ENCODE assay signal across 31 cellular contexts in the genomic region with DNA sequence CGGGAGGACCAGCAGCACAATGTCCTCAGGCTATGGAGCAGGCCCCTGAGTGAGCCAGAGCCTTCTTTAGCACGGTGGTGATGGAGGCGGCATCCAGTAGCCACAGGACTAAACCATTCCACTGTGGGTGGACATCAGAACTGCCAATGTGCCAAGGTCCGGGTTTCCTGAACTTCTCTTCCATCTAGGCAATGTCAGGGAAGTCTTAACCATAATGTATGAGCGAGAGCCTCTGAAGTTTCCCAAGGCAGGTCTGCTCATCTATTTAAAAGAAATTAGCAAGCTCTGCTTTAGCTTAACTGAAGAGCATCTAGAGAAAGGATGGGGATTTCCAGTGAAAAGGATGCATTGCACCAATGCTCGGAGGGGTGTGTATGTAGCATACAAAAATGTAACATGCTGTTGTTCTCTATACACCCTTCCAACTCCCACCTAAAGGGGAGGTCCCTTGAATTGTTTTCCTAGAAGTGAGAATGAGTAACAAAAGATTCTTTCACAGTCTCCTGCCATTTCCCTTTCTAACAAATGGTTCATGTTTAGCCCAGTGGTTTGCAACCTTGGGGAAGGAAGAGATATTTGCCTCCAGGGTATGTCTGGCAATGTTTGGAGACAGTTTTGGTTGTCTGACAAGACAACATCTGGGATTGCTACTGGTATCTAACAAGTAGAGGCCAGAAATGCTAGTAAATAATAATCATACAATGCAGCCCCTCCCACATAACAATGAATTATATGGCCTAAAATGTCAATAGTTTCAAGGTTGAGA. TPM values are rescaled to one million over a fixed set of nuclear protein-coding genes. Genes with fewer than 3 reads are reported as not detected.
DNase-seq lines count a peak whose midpoint lies in the region; ATAC-seq and TF ChIP-seq lines count a peak whose summit lies in the region.
"Had no signal": no experiment of that assay in that cellular context is flagged by ENCODE, and none has a peak within 500 bp of the region (broad histone marks: within the 10 kb centered on the region; RNA-seq: fewer than 3 reads in every experiment).

No MANE protein-coding gene starts in this region.

- H3K9me3 ChIP-seq in H9 (ENCODE audit: control insufficient read depth, low read depth, low read length) (no peaks in the 10 kb centered on the region), endodermal cell (ENCODE audit: control insufficient read depth, low read length) (peaks cover 4% of the 10 kb centered on the region), neuronal stem cell (replicated peaks in 1 of 2; ENCODE audit: control insufficient read depth in 2 of 2, insufficient read depth in 1 of 2, low read depth in 1 of 2, low read length in 2 of 2) (no peaks in the 10 kb centered on the region), right atrium auricular region (no peaks in the 10 kb centered on the region)
- H3K9me3 ChIP-seq: left lung, pancreas, suprapubic skin, upper lobe of right lung had no signal

- H2BK5ac ChIP-seq in H9 (ENCODE audit: insufficient read length, low read length) (no peak overlapping the region), neuronal stem cell (ENCODE audit: low read length) (no peak overlapping the region)

- H3K18ac ChIP-seq in H9 (ENCODE audit: insufficient read length, low read depth, low read length): no peak overlapping the region
- peak overlapping the region; percentile 13 for H3K18ac ChIP-seq in neuronal stem cell (ENCODE audit: low read length)

- H2BK120ac ChIP-seq in H9 (ENCODE audit: low read depth, low read length, poor library complexity, severe bottlenecking) (no peak overlapping the region), neuronal stem cell (ENCODE audit: low read depth, low read length) (no peak overlapping the region)

- no peak overlapping the region for H4K5ac ChIP-seq in H9 (ENCODE audit: insufficient read length, low read depth, low read length)

- H3K27me3 Mint-ChIP-seq in H9 (ENCODE audit: low read depth) (no peaks in the 10 kb centered on the region), endodermal cell (ENCODE audit: insufficient read depth) (no peaks in the 10 kb centered on the region)

- H3K79me1 ChIP-seq in H9 (ENCODE audit: insufficient read depth, low read depth, low read length, poor library complexity, severe bottlenecking) (no peaks in the 10 kb centered on the region), neuronal stem cell (ENCODE audit: low read depth, low read length) (no peaks in the 10 kb centered on the region)

- no peaks in the 10 kb centered on the region for H3K36me3 ChIP-seq in endodermal cell (ENCODE audit: control insufficient read depth, insufficient read depth, low read length)
- H3K36me3 ChIP-seq in neuronal stem cell (replicated peaks in 1 of 2; ENCODE audit: control insufficient read depth in 2 of 2, insufficient read depth in 2 of 2, low read length in 2 of 2): no peaks in the 10 kb centered on the region
- H3K36me3 ChIP-seq in right atrium auricular region: no peaks in the 10 kb centered on the region
- H3K36me3 ChIP-seq: left lung, pancreas, suprapubic skin, upper lobe of right lung had no signal

- H3K9ac ChIP-seq in H9 (ENCODE audit: extremely low read depth, insufficient read length, low read length): no peak overlapping the region
- H3K9ac ChIP-seq in endodermal cell (ENCODE audit: extremely low read depth, low read length, poor library complexity, severe bottlenecking): peak overlapping the region; percentile 21
- H3K9ac ChIP-seq in neuronal stem cell (ENCODE audit: low read depth, low read length, poor library complexity): no peak overlapping the region

- ATAC-seq in GM18907 (IDR thresholded peaks at IDR 0.05; ENCODE audit: unreplicated experiment): no peak
- ATAC-seq: left lung, pancreas, upper lobe of right lung had no signal

- H3K36me3 Mint-ChIP-seq in H9 (ENCODE audit: insufficient read depth in 1 of 3, low read depth in 3 of 3): no peaks in the 10 kb centered on the region; a peak in 1 of 7 replicates
- no peaks in the 10 kb centered on the region for H3K36me3 Mint-ChIP-seq in endodermal cell (ENCODE audit: low read depth)
- H3K36me3 Mint-ChIP-seq: activated naive CD4-positive, alpha-beta T cell treated with anti-CD3 and anti-CD28 coated beads, Interleukin-2, amount 50 U/mL, for 24 hours; brain; stimulated activated naive B cell treated with anti-CD40 and anti-IgM and Interleukin-4, amounts not matched to agents 10 μg/mL and 1 μg/mL and 100 μg/mL, for 72 hours had no signal

- H3K79me2 ChIP-seq in H9 (ENCODE audit: insufficient read depth, low read length): no peaks in the 10 kb centered on the region

- H3K27ac Mint-ChIP-seq in H9: no peak overlapping the region
- H3K27ac Mint-ChIP-seq in endodermal cell: peak overlapping the region; percentile 87
- H3K27ac Mint-ChIP-seq: activated naive CD4-positive, alpha-beta T cell treated with anti-CD3 and anti-CD28 coated beads, Interleukin-2, amount 50 U/mL, for 24 hours; activated T-helper 2 cell treated with anti-CD3 and anti-CD28 coated beads, Interferon-gamma antibody, Interleukin-2, Interleukin-4, amounts not matched to agents 10 μg/mL and 5 μg/mL and 100 μg/mL, durations not matched to agents 14 hours and 24 hours and 36 hours; brain; stimulated activated naive B cell treated with anti-CD40 and anti-IgM and Interleukin-4, amounts not matched to agents 10 μg/mL and 1 μg/mL and 100 μg/mL, for 72 hours had no signal

- H3K23ac ChIP-seq in H9 (ENCODE audit: insufficient read length, low read depth, low read length) (no peak overlapping the region), neuronal stem cell (ENCODE audit: low read depth, low read length, poor library complexity) (no peak overlapping the region)

- H4K20me1 ChIP-seq in H9 (ENCODE audit: control insufficient read depth, insufficient read depth, insufficient read length): no peaks in the 10 kb centered on the region

- H3K9me3 Mint-ChIP-seq in H9 (no peaks in the 10 kb centered on the region), endodermal cell (peaks cover 2% of the 10 kb centered on the region)
- H3K9me3 Mint-ChIP-seq: activated naive CD4-positive, alpha-beta T cell treated with anti-CD3 and anti-CD28 coated beads, Interleukin-2, amount 50 U/mL, for 24 hours; activated T-helper 2 cell treated with anti-CD3 and anti-CD28 coated beads, Interferon-gamma antibody, Interleukin-2, Interleukin-4, amounts not matched to agents 10 μg/mL and 5 μg/mL and 100 μg/mL, durations not matched to agents 14 hours and 24 hours and 36 hours; brain; neural crest cell; stimulated activated naive B cell treated with anti-CD40 and anti-IgM and Interleukin-4, amounts not matched to agents 10 μg/mL and 1 μg/mL and 100 μg/mL, for 72 hours had no signal

- H2AFZ ChIP-seq in H9 (ENCODE audit: low read length) (no peak overlapping the region), neuronal stem cell (ENCODE audit: low read length) (no peak overlapping the region)

- H3K4me1 ChIP-seq in H9 (ENCODE audit: insufficient read depth, low read length) (peaks cover 7% of the 10 kb centered on the region; the same call in 1 of the 2 replicates), endodermal cell (ENCODE audit: control insufficient read depth, insufficient read depth, low read length) (peaks cover 16% of the 10 kb centered on the region), neuronal stem cell (ENCODE audit: control insufficient read depth in 2 of 2, insufficient read depth in 1 of 2, low read depth in 1 of 2, low read length in 2 of 2) (peaks cover 2 to 5% of the 10 kb centered on the region in 2 donors), right atrium auricular region (no peaks in the 10 kb centered on the region)
- H3K4me1 ChIP-seq: left lung, pancreas, suprapubic skin, upper lobe of right lung had no signal

- H2BK12ac ChIP-seq in H9 (ENCODE audit: insufficient read length, low read depth, low read length) (no peak overlapping the region), neuronal stem cell (ENCODE audit: low read length) (no peak overlapping the region)

- no peak overlapping the region for H2BK20ac ChIP-seq in H9 (ENCODE audit: low read depth, low read length, poor library complexity, severe bottlenecking)

- H3K23me2 ChIP-seq in H9 (ENCODE audit: insufficient read length, low read depth, low read length, poor library complexity, severe bottlenecking): no peaks in the 10 kb centered on the region

- H3K4ac ChIP-seq in H9 (ENCODE audit: low read depth, low read length) (no peak overlapping the region), neuronal stem cell (ENCODE audit: low read length) (no peak overlapping the region)

- H2BK15ac ChIP-seq in H9 (ENCODE audit: low read depth, low read length) (no peak overlapping the region), neuronal stem cell (ENCODE audit: low read length) (no peak overlapping the region)

- H4K91ac ChIP-seq in H9 (ENCODE audit: insufficient read length, low read depth, low read length) (no peak overlapping the region), neuronal stem cell (ENCODE audit: low read depth, low read length, poor library complexity) (no peak overlapping the region)

- H3K4me2 ChIP-seq in H9 (ENCODE audit: insufficient read depth, insufficient read length, low read length) (no peak overlapping the region), neuronal stem cell (ENCODE audit: insufficient read depth, low read length, poor library complexity, severe bottlenecking) (no peak overlapping the region)

- no peaks in the 10 kb centered on the region for H3K27me3 ChIP-seq in H9 (ENCODE audit: insufficient read depth, low read length)
- no peaks in the 10 kb centered on the region for H3K27me3 ChIP-seq in endodermal cell (ENCODE audit: control insufficient read depth, insufficient read depth, low read length, poor library complexity, severe bottlenecking)
- H3K27me3 ChIP-seq in neuronal stem cell (ENCODE audit: control insufficient read depth in 3 of 3, insufficient read depth in 3 of 3, low read depth in 1 of 3, low read length in 3 of 3): peaks cover 0 to 6% (median 0%) of the 10 kb centered on the region in 3 experiments
- no peaks in the 10 kb centered on the region for H3K27me3 ChIP-seq in right atrium auricular region
- H3K27me3 ChIP-seq: pancreas, suprapubic skin, upper lobe of right lung had no signal

- H3T11ph ChIP-seq in H9 (ENCODE audit: low read length): no peak overlapping the region

- no CpG with 5 or more reads among the region's 6 CpGs for WGBS in H9 (ENCODE audit: extremely low coverage, insufficient read length, low lambda C conversion rate)
- WGBS in endodermal cell (ENCODE audit: insufficient coverage in 1 of 2, insufficient read length in 1 of 2), 2 experiments: 79% methylated on average over 3 to 6 of the region's 6 CpGs
- WGBS in neuronal stem cell (ENCODE audit: extremely low coverage in 2 of 2, insufficient read length in 2 of 2, insufficient replicate concordance in 1 of 2), 2 donors: no CpG with 5 or more reads among the region's 6 CpGs

- peak overlapping the region; percentile 51 for H3K4me3 ChIP-seq in endodermal cell (ENCODE audit: low read length)
- no peak overlapping the region for H3K4me3 ChIP-seq in neuronal stem cell (ENCODE audit: low read length in 2 of 2)
- no peak overlapping the region for H3K4me3 ChIP-seq in right atrium auricular region
- H3K4me3 ChIP-seq: left lung, pancreas, suprapubic skin, upper lobe of right lung had no signal

- DNase-seq in GM04504 (ENCODE audit: low read depth): peak; percentile 4
- DNase-seq in H9: no peak
- no peak for DNase-seq in endodermal cell
- DNase-seq in neuronal stem cell (ENCODE audit: low spot score): no peak
- DNase-seq in right atrium auricular region (ENCODE audit: low spot score): no peak
- no peak for DNase-seq in hypothalamus (lab: John Stamatoyannopoulos, UW)
- DNase-seq: amniotic stem cell; Calu3; cerebellar nuclear complex; dermis blood vessel endothelial cell; DMS79; glutamatergic neuron; Kasumi-1; left lung; NCI-H146; NCI-H446; NCI-H774; pancreas; small intestine; stimulated activated naive B cell treated with anti-CD40 and anti-IgM and Interleukin-4, amounts not matched to agents 10 μg/mL and 1 μg/mL and 100 μg/mL, for 72 hours; upper lobe of right lung had no signal

- H3K56ac ChIP-seq in H9 (ENCODE audit: insufficient read length, low read depth, low read length): no peak overlapping the region

- H3K4me1 Mint-ChIP-seq in H9 (peaks cover 44 to 45% of the 10 kb centered on the region in 2 experiments), endodermal cell (peaks cover 39% of the 10 kb centered on the region)
- H3K4me1 Mint-ChIP-seq: activated naive CD4-positive, alpha-beta T cell treated with anti-CD3 and anti-CD28 coated beads, Interleukin-2, amount 50 U/mL, for 24 hours had no signal

- H3K4me3 Mint-ChIP-seq in H9: no peak overlapping the region
- H3K4me3 Mint-ChIP-seq in endodermal cell: no peak overlapping the region
- H3K4me3 Mint-ChIP-seq: activated naive CD4-positive, alpha-beta T cell treated with anti-CD3 and anti-CD28 coated beads, Interleukin-2, amount 50 U/mL, for 24 hours; brain; neural crest cell; stimulated activated naive B cell treated with anti-CD40 and anti-IgM and Interleukin-4, amounts not matched to agents 10 μg/mL and 1 μg/mL and 100 μg/mL, for 72 hours had no signal

- TF ChIP-seq CTCF in H9 (conservative IDR thresholded peaks at IDR 0.05): no peak
- TF ChIP-seq CTCF in endodermal cell (conservative IDR thresholded peaks at IDR 0.05): no peak
- no peak for TF ChIP-seq CTCF in right atrium auricular region (IDR thresholded peaks at IDR 0.05)

- H3K14ac ChIP-seq in H9 (ENCODE audit: insufficient read depth, low read length): peak overlapping the region; percentile 42; the same call in 1 of the 2 replicates
- no peak overlapping the region for H3K14ac ChIP-seq in neuronal stem cell (ENCODE audit: low read length)

- H3K27ac ChIP-seq in H9 (ENCODE audit: insufficient read length, low read depth, low read length) (no peak overlapping the region), endodermal cell (ENCODE audit: low read depth, low read length) (peak overlapping the region; percentile 38), neuronal stem cell (replicated peaks; ENCODE audit: low read length) (no peak overlapping the region), right atrium auricular region (no peak overlapping the region)
- H3K27ac ChIP-seq: HL-60, left lung, pancreas, suprapubic skin, upper lobe of right lung had no signal

- H4K8ac ChIP-seq in H9 (replicated peaks; ENCODE audit: insufficient read length, low read depth, low read length) (no peak overlapping the region), neuronal stem cell (ENCODE audit: low read depth, low read length) (no peak overlapping the region)

- H2AK5ac ChIP-seq in H9 (ENCODE audit: insufficient read length, low read length) (no peak overlapping the region), neuronal stem cell (ENCODE audit: low read depth, low read length) (no peak overlapping the region)

RNA-seq across cellular contexts. Expression of gene RXFP3, which starts 6.1 kb away (rescaled TPM):
- total RNA-seq in H9 (2021) (not detected in 2 replicates), endodermal cell (under 1 TPM in 1 of 2 donors, not detected in 1; 0.13 TPM), right atrium auricular region (not detected)
- polyA plus RNA-seq in endodermal cell (2013, experiment 1 of 2): not detected
- polyA plus RNA-seq in endodermal cell (2013, experiment 2 of 2): not detected
- not detected for polyA plus RNA-seq in neuronal stem cell (2013, experiment 1 of 2)
- polyA plus RNA-seq in neuronal stem cell (2013, experiment 2 of 2): not detected
- total RNA-seq: activated T-helper 2 cell treated with anti-CD3 and anti-CD28 coated beads, Interferon-gamma antibody, Interleukin-2, Interleukin-4, amounts not matched to agents 10 μg/mL and 5 μg/mL and 100 μg/mL, durations not matched to agents 14 hours and 24 hours and 36 hours; Calu3; dermis blood vessel endothelial cell; fibroblast of lung; H4; left lung; mesenteric fat pad; suprapubic skin; upper lobe of right lung had no signal
- polyA plus RNA-seq: fibroblast of lung, small intestine had no signal

RNA-seq across cellular contexts. Expression of gene ADAMTS12, which starts 38.3 kb away (rescaled TPM):
- 5.2 and 6.2 TPM in 2 replicates for total RNA-seq in H9 (2021)
- 100 to 1,000 TPM in 1 of 2 donors, 10 to 100 TPM in 1; 80.2 to 123 TPM for total RNA-seq in endodermal cell
- 14.2 TPM for polyA plus RNA-seq in endodermal cell (2013, experiment 1 of 2)
- polyA plus RNA-seq in endodermal cell (2013, experiment 2 of 2): 14.2 TPM
- 11.1 TPM for polyA plus RNA-seq in neuronal stem cell (2013, experiment 1 of 2)
- 10.7 TPM for polyA plus RNA-seq in neuronal stem cell (2013, experiment 2 of 2)
- total RNA-seq in right atrium auricular region: 1 to 10 TPM in 1 of 2 donors, under 1 TPM in 1; 0.43 to 1.7 TPM
- total RNA-seq: activated T-helper 2 cell treated with anti-CD3 and anti-CD28 coated beads, Interferon-gamma antibody, Interleukin-2, Interleukin-4, amounts not matched to agents 10 μg/mL and 5 μg/mL and 100 μg/mL, durations not matched to agents 14 hours and 24 hours and 36 hours had no signal

RNA-seq across cellular contexts. Expression of gene SLC45A2, which starts 54.4 kb away (rescaled TPM):
- total RNA-seq in H9 (2021) (not detected in 2 replicates), endodermal cell (under 1 TPM in 1 of 2 donors, not detected in 1; 0.20 TPM), right atrium auricular region (under 1 TPM in 1 of 2 donors, not detected in 1; 0.82 TPM)
- 0.50 TPM for polyA plus RNA-seq in endodermal cell (2013, experiment 1 of 2)
- polyA plus RNA-seq in endodermal cell (2013, experiment 2 of 2): 0.41 TPM
- 0.01 TPM for polyA plus RNA-seq in neuronal stem cell (2013, experiment 1 of 2)
- not detected for polyA plus RNA-seq in neuronal stem cell (2013, experiment 2 of 2)
- total RNA-seq: activated T-helper 2 cell treated with anti-CD3 and anti-CD28 coated beads, Interferon-gamma antibody, Interleukin-2, Interleukin-4, amounts not matched to agents 10 μg/mL and 5 μg/mL and 100 μg/mL, durations not matched to agents 14 hours and 24 hours and 36 hours; Calu3; dermis blood vessel endothelial cell; H4; left lung; mesenteric fat pad; upper lobe of right lung had no signal
- polyA plus RNA-seq: fibroblast of lung, small intestine had no signal

Comparison
In these comparisons a context has a peak if more than half of its experiments do, and no peak if none do; other contexts are left out.
1. RNA of gene ADAMTS12, which starts 38.3 kb away (total RNA-seq): 80.2 to 123 TPM in endodermal cell; 5.2 to 6.2 TPM in H9 and 0.43 to 1.7 TPM in right atrium auricular region; every median in the first group is over 10 times any median in the second.